ENCODE assay signal across 1 cellular context in genomic region chr7:5557920-5558401, GRCh38.
TF ChIP-seq lines count a peak whose summit lies in the region.

No MANE protein-coding gene starts in this region.

TF ChIP-seq in K562, 482 proteins besides CTCF, POLR2A, EP300 and RAD21 (continued from another document and continues in another):
- TF ChIP-seq, protein P1, sequence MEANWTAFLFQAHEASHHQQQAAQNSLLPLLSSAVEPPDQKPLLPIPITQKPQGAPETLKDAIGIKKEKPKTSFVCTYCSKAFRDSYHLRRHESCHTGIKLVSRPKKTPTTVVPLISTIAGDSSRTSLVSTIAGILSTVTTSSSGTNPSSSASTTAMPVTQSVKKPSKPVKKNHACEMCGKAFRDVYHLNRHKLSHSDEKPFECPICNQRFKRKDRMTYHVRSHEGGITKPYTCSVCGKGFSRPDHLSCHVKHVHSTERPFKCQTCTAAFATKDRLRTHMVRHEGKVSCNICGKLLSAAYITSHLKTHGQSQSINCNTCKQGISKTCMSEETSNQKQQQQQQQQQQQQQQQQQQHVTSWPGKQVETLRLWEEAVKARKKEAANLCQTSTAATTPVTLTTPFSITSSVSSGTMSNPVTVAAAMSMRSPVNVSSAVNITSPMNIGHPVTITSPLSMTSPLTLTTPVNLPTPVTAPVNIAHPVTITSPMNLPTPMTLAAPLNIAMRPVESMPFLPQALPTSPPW (CRISPR knock-in tag; IDR thresholded peaks at IDR 0.05) = 0 out of 2 replicates have a peak, but pooled peaks have one; percentile 27
- peak; percentile 34; the same call in 1 of the 2 replicates for TF ChIP-seq SMAD4 (CRISPR knock-in tag; conservative IDR thresholded peaks at IDR 0.05)
- TF ChIP-seq MNT (conservative IDR thresholded peaks at IDR 0.05) = 0 out of 4 replicates have a peak, but pooled peaks of 1 of the 2 experiments have one; percentile 3
- no peak for TF ChIP-seq NR2C1 (IDR thresholded peaks at IDR 0.05)
- no peak for TF ChIP-seq NR2C1 (tag; IDR thresholded peaks at IDR 0.05)
- TF ChIP-seq POLR2G (IDR thresholded peaks at IDR 0.05; ENCODE audit: low read depth, low read length) = peak; percentile 69
- 0 out of 4 replicates have a peak, but pooled peaks of 1 of the 2 experiments have one; percentile 22 for TF ChIP-seq HDAC1 (IDR thresholded peaks at IDR 0.05)
- peak; percentile 0; the same call in 1 of the 2 replicates for TF ChIP-seq ZNF12 (CRISPR knock-in tag; IDR thresholded peaks at IDR 0.05)
- TF ChIP-seq TAF7 (tag; IDR thresholded peaks at IDR 0.05) = no peak
- TF ChIP-seq BCOR (IDR thresholded peaks at IDR 0.05) = peak; percentile 84; the same call in 1 of the 2 replicates
- peak; percentile 64; the same call in 1 of the 2 replicates for TF ChIP-seq MTA3 (IDR thresholded peaks at IDR 0.05; ENCODE audit: borderline replicate concordance)
- TF ChIP-seq ESRRA (IDR thresholded peaks at IDR 0.05; ENCODE audit: borderline replicate concordance, low read depth) = peak; percentile 40; the same call in 1 of the 2 replicates
- no peak for TF ChIP-seq MTF1 (CRISPR knock-in tag; IDR thresholded peaks at IDR 0.05; ENCODE audit: borderline replicate concordance)
- TF ChIP-seq, protein P2, sequence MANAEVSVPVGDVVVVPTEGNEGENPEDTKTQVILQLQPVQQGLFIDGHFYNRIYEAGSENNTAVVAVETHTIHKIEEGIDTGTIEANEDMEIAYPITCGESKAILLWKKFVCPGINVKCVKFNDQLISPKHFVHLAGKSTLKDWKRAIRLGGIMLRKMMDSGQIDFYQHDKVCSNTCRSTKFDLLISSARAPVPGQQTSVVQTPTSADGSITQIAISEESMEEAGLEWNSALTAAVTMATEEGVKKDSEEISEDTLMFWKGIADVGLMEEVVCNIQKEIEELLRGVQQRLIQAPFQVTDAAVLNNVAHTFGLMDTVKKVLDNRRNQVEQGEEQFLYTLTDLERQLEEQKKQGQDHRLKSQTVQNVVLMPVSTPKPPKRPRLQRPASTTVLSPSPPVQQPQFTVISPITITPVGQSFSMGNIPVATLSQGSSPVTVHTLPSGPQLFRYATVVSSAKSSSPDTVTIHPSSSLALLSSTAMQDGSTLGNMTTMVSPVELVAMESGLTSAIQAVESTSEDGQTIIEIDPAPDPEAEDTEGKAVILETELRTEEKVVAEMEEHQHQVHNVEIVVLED (CRISPR knock-in tag; IDR thresholded peaks at IDR 0.05) = no peak
- TF ChIP-seq, protein P3, sequence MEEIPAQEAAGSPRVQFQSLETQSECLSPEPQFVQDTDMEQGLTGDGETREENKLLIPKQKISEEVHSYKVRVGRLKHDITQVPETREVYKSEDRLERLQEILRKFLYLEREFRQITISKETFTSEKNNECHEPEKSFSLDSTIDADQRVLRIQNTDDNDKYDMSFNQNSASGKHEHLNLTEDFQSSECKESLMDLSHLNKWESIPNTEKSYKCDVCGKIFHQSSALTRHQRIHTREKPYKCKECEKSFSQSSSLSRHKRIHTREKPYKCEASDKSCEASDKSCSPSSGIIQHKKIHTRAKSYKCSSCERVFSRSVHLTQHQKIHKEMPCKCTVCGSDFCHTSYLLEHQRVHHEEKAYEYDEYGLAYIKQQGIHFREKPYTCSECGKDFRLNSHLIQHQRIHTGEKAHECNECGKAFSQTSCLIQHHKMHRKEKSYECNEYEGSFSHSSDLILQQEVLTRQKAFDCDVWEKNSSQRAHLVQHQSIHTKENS (CRISPR knock-in tag; IDR thresholded peaks at IDR 0.05) = no peak
- TF ChIP-seq CBX1 (IDR thresholded peaks at IDR 0.05; ENCODE audit: low read depth) = peak; percentile 77
- TF ChIP-seq BRD9 (IDR thresholded peaks at IDR 0.05; ENCODE audit: low read depth, partially characterized antibody) = peak; percentile 31
- peak; percentile 43 for TF ChIP-seq RBBP5 (IDR thresholded peaks at IDR 0.05; ENCODE audit: borderline replicate concordance, insufficient read depth, low read length, poor library complexity, severe bottlenecking)
- TF ChIP-seq PHF20 (IDR thresholded peaks at IDR 0.05; ENCODE audit: partially characterized antibody) = peak; percentile 57
- TF ChIP-seq SMARCA5 (IDR thresholded peaks at IDR 0.05) = peak; percentile 78; the same call in 1 of the 2 replicates
- no peak for TF ChIP-seq ZNF830 (CRISPR knock-in tag; IDR thresholded peaks at IDR 0.05)
- TF ChIP-seq, protein P4, sequence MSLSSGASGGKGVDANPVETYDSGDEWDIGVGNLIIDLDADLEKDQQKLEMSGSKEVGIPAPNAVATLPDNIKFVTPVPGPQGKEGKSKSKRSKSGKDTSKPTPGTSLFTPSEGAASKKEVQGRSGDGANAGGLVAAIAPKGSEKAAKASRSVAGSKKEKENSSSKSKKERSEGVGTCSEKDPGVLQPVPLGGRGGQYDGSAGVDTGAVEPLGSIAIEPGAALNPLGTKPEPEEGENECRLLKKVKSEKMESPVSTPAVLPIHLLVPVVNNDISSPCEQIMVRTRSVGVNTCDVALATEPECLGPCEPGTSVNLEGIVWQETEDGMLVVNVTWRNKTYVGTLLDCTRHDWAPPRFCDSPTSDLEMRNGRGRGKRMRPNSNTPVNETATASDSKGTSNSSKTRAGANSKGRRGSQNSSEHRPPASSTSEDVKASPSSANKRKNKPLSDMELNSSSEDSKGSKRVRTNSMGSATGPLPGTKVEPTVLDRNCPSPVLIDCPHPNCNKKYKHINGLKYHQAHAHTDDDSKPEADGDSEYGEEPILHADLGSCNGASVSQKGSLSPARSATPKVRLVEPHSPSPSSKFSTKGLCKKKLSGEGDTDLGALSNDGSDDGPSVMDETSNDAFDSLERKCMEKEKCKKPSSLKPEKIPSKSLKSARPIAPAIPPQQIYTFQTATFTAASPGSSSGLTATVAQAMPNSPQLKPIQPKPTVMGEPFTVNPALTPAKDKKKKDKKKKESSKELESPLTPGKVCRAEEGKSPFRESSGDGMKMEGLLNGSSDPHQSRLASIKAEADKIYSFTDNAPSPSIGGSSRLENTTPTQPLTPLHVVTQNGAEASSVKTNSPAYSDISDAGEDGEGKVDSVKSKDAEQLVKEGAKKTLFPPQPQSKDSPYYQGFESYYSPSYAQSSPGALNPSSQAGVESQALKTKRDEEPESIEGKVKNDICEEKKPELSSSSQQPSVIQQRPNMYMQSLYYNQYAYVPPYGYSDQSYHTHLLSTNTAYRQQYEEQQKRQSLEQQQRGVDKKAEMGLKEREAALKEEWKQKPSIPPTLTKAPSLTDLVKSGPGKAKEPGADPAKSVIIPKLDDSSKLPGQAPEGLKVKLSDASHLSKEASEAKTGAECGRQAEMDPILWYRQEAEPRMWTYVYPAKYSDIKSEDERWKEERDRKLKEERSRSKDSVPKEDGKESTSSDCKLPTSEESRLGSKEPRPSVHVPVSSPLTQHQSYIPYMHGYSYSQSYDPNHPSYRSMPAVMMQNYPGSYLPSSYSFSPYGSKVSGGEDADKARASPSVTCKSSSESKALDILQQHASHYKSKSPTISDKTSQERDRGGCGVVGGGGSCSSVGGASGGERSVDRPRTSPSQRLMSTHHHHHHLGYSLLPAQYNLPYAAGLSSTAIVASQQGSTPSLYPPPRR (CRISPR knock-in tag; IDR thresholded peaks at IDR 0.05; ENCODE audit: borderline replicate concordance) = no peak
- TF ChIP-seq RAD51 (IDR thresholded peaks at IDR 0.05; ENCODE audit: borderline replicate concordance, low read depth) = no peak
- no peak for TF ChIP-seq MYNN (IDR thresholded peaks at IDR 0.05)
- no peak for TF ChIP-seq MYNN (CRISPR knock-in tag; IDR thresholded peaks at IDR 0.05)
- TF ChIP-seq RBM34 (IDR thresholded peaks at IDR 0.05; ENCODE audit: borderline replicate concordance, insufficient read depth, low read length) = no peak
- TF ChIP-seq MAZ (CRISPR knock-in tag; conservative IDR thresholded peaks at IDR 0.05 in 1 of 2, IDR thresholded peaks at IDR 0.05 in 1 of 2) = 0 out of 4 replicates have a peak, but pooled peaks of 1 of the 2 experiments have one; percentile 33
- no peak for TF ChIP-seq POLR2B (IDR thresholded peaks at IDR 0.05; ENCODE audit: low read depth, partially characterized antibody)
- TF ChIP-seq ZNF512 (tag; IDR thresholded peaks at IDR 0.05) = no peak
- no peak for TF ChIP-seq ZNF75A (CRISPR knock-in tag; IDR thresholded peaks at IDR 0.05)
- TF ChIP-seq, protein P5, sequence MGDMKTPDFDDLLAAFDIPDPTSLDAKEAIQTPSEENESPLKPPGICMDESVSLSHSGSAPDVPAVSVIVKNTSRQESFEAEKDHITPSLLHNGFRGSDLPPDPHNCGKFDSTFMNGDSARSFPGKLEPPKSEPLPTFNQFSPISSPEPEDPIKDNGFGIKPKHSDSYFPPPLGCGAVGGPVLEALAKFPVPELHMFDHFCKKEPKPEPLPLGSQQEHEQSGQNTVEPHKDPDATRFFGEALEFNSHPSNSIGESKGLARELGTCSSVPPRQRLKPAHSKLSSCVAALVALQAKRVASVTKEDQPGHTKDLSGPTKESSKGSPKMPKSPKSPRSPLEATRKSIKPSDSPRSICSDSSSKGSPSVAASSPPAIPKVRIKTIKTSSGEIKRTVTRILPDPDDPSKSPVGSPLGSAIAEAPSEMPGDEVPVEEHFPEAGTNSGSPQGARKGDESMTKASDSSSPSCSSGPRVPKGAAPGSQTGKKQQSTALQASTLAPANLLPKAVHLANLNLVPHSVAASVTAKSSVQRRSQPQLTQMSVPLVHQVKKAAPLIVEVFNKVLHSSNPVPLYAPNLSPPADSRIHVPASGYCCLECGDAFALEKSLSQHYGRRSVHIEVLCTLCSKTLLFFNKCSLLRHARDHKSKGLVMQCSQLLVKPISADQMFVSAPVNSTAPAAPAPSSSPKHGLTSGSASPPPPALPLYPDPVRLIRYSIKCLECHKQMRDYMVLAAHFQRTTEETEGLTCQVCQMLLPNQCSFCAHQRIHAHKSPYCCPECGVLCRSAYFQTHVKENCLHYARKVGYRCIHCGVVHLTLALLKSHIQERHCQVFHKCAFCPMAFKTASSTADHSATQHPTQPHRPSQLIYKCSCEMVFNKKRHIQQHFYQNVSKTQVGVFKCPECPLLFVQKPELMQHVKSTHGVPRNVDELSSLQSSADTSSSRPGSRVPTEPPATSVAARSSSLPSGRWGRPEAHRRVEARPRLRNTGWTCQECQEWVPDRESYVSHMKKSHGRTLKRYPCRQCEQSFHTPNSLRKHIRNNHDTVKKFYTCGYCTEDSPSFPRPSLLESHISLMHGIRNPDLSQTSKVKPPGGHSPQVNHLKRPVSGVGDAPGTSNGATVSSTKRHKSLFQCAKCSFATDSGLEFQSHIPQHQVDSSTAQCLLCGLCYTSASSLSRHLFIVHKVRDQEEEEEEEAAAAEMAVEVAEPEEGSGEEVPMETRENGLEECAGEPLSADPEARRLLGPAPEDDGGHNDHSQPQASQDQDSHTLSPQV (IDR thresholded peaks at IDR 0.05) = peak; percentile 80
- no peak for TF ChIP-seq POLR3G (IDR thresholded peaks at IDR 0.05; ENCODE audit: extremely low read depth, insufficient read length, insufficient replicate concordance)
- peak; percentile 41 for TF ChIP-seq PCBP1 (IDR thresholded peaks at IDR 0.05; ENCODE audit: low read depth, low read length, poor library complexity, severe bottlenecking)
- no peak for TF ChIP-seq FOXO4 (CRISPR knock-in tag; IDR thresholded peaks at IDR 0.05)
- peak in 1 of 2 experiments; percentile 22; a peak in 1 of 4 replicates for TF ChIP-seq KDM1A (IDR thresholded peaks at IDR 0.05)
- TF ChIP-seq PHF8 (IDR thresholded peaks at IDR 0.05; ENCODE audit: borderline replicate concordance, low read length) = peak; percentile 41; the same call in 1 of the 2 replicates
- TF ChIP-seq ZFX (CRISPR knock-in tag; IDR thresholded peaks at IDR 0.05) = peak; percentile 36; the same call in 1 of the 2 replicates
- no peak for TF ChIP-seq CCNT2 (IDR thresholded peaks at IDR 0.05; ENCODE audit: borderline replicate concordance, extremely low read depth, insufficient read length, low read depth, low read length)
- TF ChIP-seq, protein P6, sequence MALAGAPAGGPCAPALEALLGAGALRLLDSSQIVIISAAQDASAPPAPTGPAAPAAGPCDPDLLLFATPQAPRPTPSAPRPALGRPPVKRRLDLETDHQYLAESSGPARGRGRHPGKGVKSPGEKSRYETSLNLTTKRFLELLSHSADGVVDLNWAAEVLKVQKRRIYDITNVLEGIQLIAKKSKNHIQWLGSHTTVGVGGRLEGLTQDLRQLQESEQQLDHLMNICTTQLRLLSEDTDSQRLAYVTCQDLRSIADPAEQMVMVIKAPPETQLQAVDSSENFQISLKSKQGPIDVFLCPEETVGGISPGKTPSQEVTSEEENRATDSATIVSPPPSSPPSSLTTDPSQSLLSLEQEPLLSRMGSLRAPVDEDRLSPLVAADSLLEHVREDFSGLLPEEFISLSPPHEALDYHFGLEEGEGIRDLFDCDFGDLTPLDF (CRISPR knock-in tag; IDR thresholded peaks at IDR 0.05) = no peak
